20 cellular contexts compared by ENCODE assay signal in the genomic region with DNA sequence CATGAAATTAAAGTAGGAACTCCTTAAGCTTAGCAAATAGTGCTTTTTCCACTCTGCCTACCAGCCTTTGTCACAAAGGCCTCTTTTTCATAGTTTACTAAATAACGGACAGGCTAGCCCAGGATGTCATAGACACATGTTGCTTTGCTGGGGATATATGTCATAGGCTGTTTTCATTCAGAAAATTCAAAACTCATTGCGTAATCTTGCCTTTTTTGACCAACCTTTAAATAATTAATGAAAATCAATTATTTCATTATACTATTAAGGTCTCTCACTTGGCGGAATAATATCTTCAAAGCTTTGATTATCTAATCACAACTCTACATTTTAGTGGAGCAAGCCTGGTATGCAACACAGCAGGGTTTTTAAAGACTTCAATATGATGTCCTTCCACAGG.
DNase-seq lines count a peak whose midpoint lies in the region; ATAC-seq, FAIRE-seq and TF ChIP-seq lines count a peak whose summit lies in the region.
"Had no signal": no experiment of that assay in that cellular context is flagged by ENCODE, and none has a peak within 500 bp of the region (broad histone marks: within the 10 kb centered on the region; RNA-seq: fewer than 3 reads in every experiment).

No MANE protein-coding gene starts in this region.

- in situ Hi-C loops in HepG2 (cut with HindIII; ENCODE audit: extremely low pct_ligation_motif_present, low pct_unique_long_range_greater_than_20kb) (no loop called here), K562 (cut with MboI) (no loop called here)

- H4K20me1 ChIP-seq in HepG2 (ENCODE audit: insufficient read depth, low read length) (no peaks in the 10 kb centered on the region), K562 (replicated peaks; ENCODE audit: control insufficient read depth, insufficient read depth, low read length) (no peaks in the 10 kb centered on the region)
- H4K20me1 ChIP-seq: BLaER1 treated with 17β-estradiol and CSF1 and Interleukin-3, amounts not matched to agents 10 nM and 100 nM had no signal

- BruUV-seq in HepG2 (replicated peaks; lab: Mats Ljungman, UMichigan) (no TSS peak), K562 (replicated peaks; lab: Mats Ljungman, UMichigan) (no TSS peak)

- H3K4me2 ChIP-seq in HepG2 (ENCODE audit: low read depth, low read length) (no peak overlapping the region), K562 (ENCODE audit: insufficient read depth, low read length) (no peak overlapping the region)
- H3K4me2 ChIP-seq: A549; BLaER1 treated with 17β-estradiol and CSF1 and Interleukin-3, amounts not matched to agents 10 nM and 100 nM had no signal

- H3K9ac ChIP-seq in HepG2 (ENCODE audit: insufficient read depth, low read depth, low read length) (no peak overlapping the region), K562 (ENCODE audit: insufficient read depth in 1 of 2, low read depth in 2 of 2, low read length in 2 of 2) (no peak overlapping the region)
- H3K9ac ChIP-seq: BLaER1 treated with 17β-estradiol and CSF1 and Interleukin-3, amounts not matched to agents 10 nM and 100 nM had no signal

- no peaks in the 10 kb centered on the region for H3K4me1 ChIP-seq in HepG2 (ENCODE audit: insufficient read depth, low read length)
- no peaks in the 10 kb centered on the region for H3K4me1 ChIP-seq in right lobe of liver
- H3K4me1 ChIP-seq in K562 (replicated peaks in 1 of 2; ENCODE audit: control insufficient read depth in 2 of 2, insufficient read depth in 2 of 2, low read length in 2 of 2) = no peaks in the 10 kb centered on the region
- no peaks in the 10 kb centered on the region for H3K4me1 ChIP-seq in lower lobe of right lung
- H3K4me1 ChIP-seq: A549; BLaER1 treated with 17β-estradiol and CSF1 and Interleukin-3, amounts not matched to agents 10 nM and 100 nM; Caco-2 had no signal

- intact Hi-C loops in HepG2 (cut with micrococcal nuclease; ENCODE audit: unreplicated experiment) (no loop called here), right lobe of liver (cut with DNase I) (no loop called here), K562 (cut with micrococcal nuclease) (no loop called here), lower lobe of right lung (cut with DNase I) (no loop called here)

- POLR2A ChIA-PET in HepG2 (lab: Yijun Ruan, JAX) (no interaction called here), K562 (lab: Yijun Ruan, JAX) (no interaction called here)

- TF ChIP-seq POLR2A in HepG2 (IDR thresholded peaks at IDR 0.05; ENCODE audit: insufficient read depth in 1 of 2, low read depth in 2 of 2, low read length in 2 of 2) = no peak
- no peak for TF ChIP-seq POLR2A in right lobe of liver (IDR thresholded peaks at IDR 0.05)
- TF ChIP-seq POLR2A in K562 (conservative IDR thresholded peaks at IDR 0.05) = no peak

- TF ChIP-seq EP300 in HepG2 (IDR thresholded peaks at IDR 0.05; ENCODE audit: low read depth in 2 of 2, low read length in 2 of 2) (no peak), HepG2 (CRISPR knock-in tag; IDR thresholded peaks at IDR 0.05; ENCODE audit: borderline replicate concordance) (no peak), K562 (IDR thresholded peaks at IDR 0.05; ENCODE audit: low read length) (no peak)

- no peak for TF ChIP-seq CTCF in HepG2 (CRISPR knock-in tag; IDR thresholded peaks at IDR 0.05)
- no peak for TF ChIP-seq CTCF in right lobe of liver (IDR thresholded peaks at IDR 0.05)
- no peak for TF ChIP-seq CTCF in K562 (IDR thresholded peaks at IDR 0.05 in 2 of 3, conservative IDR thresholded peaks at IDR 0.05 in 1 of 3; ENCODE audit: insufficient read depth in 2 of 3, low read depth in 1 of 3, low read length in 3 of 3)
- no peak for TF ChIP-seq CTCF in lower lobe of right lung (IDR thresholded peaks at IDR 0.05)

- WGBS in HepG2 (ENCODE audit: low lambda C conversion rate) = 13% methylated on average over 3 of the region's 3 CpGs
- WGBS in right lobe of liver (ENCODE audit: insufficient coverage, low coverage, low lambda C conversion rate, missing lambda C conversion rate) = 63% methylated on average over 3 of the region's 3 CpGs
- WGBS in K562 (ENCODE audit: insufficient coverage, low coverage, missing lambda C conversion rate) = 32% methylated on average over 3 of the region's 3 CpGs

- no peaks in the 10 kb centered on the region for H3K9me1 ChIP-seq in K562 (ENCODE audit: control insufficient read depth, insufficient read depth, low read length)

- no peak for TF ChIP-seq RAD21 in HepG2 (CRISPR knock-in tag; IDR thresholded peaks at IDR 0.05)
- no peak for TF ChIP-seq RAD21 in K562 (CRISPR knock-in tag; conservative IDR thresholded peaks at IDR 0.05 in 1 of 2, IDR thresholded peaks at IDR 0.05 in 1 of 2)

- no peak for ATAC-seq in HepG2
- no peak for ATAC-seq in right lobe of liver
- ATAC-seq in K562 = no peak
- ATAC-seq in lower lobe of right lung = no peak
- ATAC-seq in HG02678 (IDR thresholded peaks at IDR 0.05; ENCODE audit: unreplicated experiment) = no peak
- ATAC-seq: A549; CD8-positive, alpha-beta T cell had no signal

- FAIRE-seq in HepG2 (lab: Jason Lieb, UNC) (no peak), K562 (lab: Jason Lieb, UNC) (no peak)
- FAIRE-seq: A549, D721Med, G401.6, GM12891, GM19239 had no signal

- DNase-seq in HepG2 (ENCODE audit: low spot score) (no peak), right lobe of liver (no peak), K562 (ENCODE audit: extremely low read depth in 1 of 4, low spot score in 3 of 4) (no peak), lower lobe of right lung (no peak)
- DNase-seq: AML-193; Caco-2; Calu3; CD4-positive, alpha-beta T cell; CD8-positive, alpha-beta T cell; DMS79 treated with DMSO at 0.1 percent for 48 hours; GF-D8 had no signal

- H3K4me3 ChIP-seq in HepG2 (replicated peaks in 1 of 3; ENCODE audit: insufficient read depth in 1 of 3, low read depth in 2 of 3, low read length in 3 of 3) (no peak overlapping the region), right lobe of liver (no peak overlapping the region), K562 (no peak overlapping the region), lower lobe of right lung (no peak overlapping the region)
- H3K4me3 ChIP-seq: A549; BLaER1 treated with 17β-estradiol and CSF1 and Interleukin-3, amounts not matched to agents 10 nM and 100 nM had no signal

- H3K27ac ChIP-seq in HepG2 (ENCODE audit: extremely low read length, insufficient read depth, low read length) (no peak overlapping the region), right lobe of liver (no peak overlapping the region), K562 (ENCODE audit: extremely low read depth, low read depth, low read length) (no peak overlapping the region), lower lobe of right lung (no peak overlapping the region)
- H3K27ac ChIP-seq: 22Rv1; A549; BLaER1 treated with 17β-estradiol and CSF1 and Interleukin-3, amounts not matched to agents 10 nM and 100 nM; C4-2B had no signal

- no peaks in the 10 kb centered on the region for H3K27me3 ChIP-seq in HepG2 (ENCODE audit: control insufficient read depth in 1 of 2, insufficient read depth in 2 of 2, low read length in 2 of 2)
- H3K27me3 ChIP-seq in right lobe of liver = no peaks in the 10 kb centered on the region
- no peaks in the 10 kb centered on the region for H3K27me3 ChIP-seq in K562 (ENCODE audit: control insufficient read depth in 2 of 2, insufficient read depth in 2 of 2, low read length in 2 of 2)
- H3K27me3 ChIP-seq in lower lobe of right lung (ENCODE audit: low read depth) = no peaks in the 10 kb centered on the region
- H3K27me3 ChIP-seq: BLaER1 treated with 17β-estradiol and CSF1 and Interleukin-3, amounts not matched to agents 10 nM and 100 nM had no signal

- peaks cover 34% of the 10 kb centered on the region for H3K9me3 ChIP-seq in HepG2 (ENCODE audit: low read length)
- H3K9me3 ChIP-seq in right lobe of liver = no peaks in the 10 kb centered on the region
- H3K9me3 ChIP-seq in K562 (replicated peaks; ENCODE audit: control insufficient read depth, insufficient read depth, low read depth, low read length) = peaks cover 3% of the 10 kb centered on the region; the same call in 1 of the 2 replicates
- no peaks in the 10 kb centered on the region for H3K9me3 ChIP-seq in lower lobe of right lung
- H3K9me3 ChIP-seq: BLaER1 treated with 17β-estradiol and CSF1 and Interleukin-3, amounts not matched to agents 10 nM and 100 nM; Caco-2 had no signal

- CTCF ChIA-PET in HepG2 (lab: Yijun Ruan, JAX; ENCODE audit: low intra/inter-chr PET ratio, low total read pairs) = no interaction called here
- CTCF ChIA-PET in K562 (lab: Yijun Ruan, JAX; ENCODE audit: low intra/inter-chr PET ratio) = no interaction called here

- H2AFZ ChIP-seq in HepG2 (ENCODE audit: low read length) = no peak overlapping the region
- H2AFZ ChIP-seq in K562 (ENCODE audit: low read depth, low read length) = no peak overlapping the region

- H3K79me2 ChIP-seq in HepG2 (ENCODE audit: insufficient read depth, low read length) (no peaks in the 10 kb centered on the region), K562 (ENCODE audit: control insufficient read depth, insufficient read depth, low read length) (no peaks in the 10 kb centered on the region)

- H3K36me3 ChIP-seq in HepG2 (replicated peaks in 1 of 2; ENCODE audit: control insufficient read depth in 1 of 2, insufficient read depth in 2 of 2, low read length in 2 of 2) (no peaks in the 10 kb centered on the region), right lobe of liver (no peaks in the 10 kb centered on the region), K562 (ENCODE audit: control insufficient read depth, insufficient read depth, low read length) (no peaks in the 10 kb centered on the region), lower lobe of right lung (no peaks in the 10 kb centered on the region)
- H3K36me3 ChIP-seq: BLaER1 treated with 17β-estradiol and CSF1 and Interleukin-3, amounts not matched to agents 10 nM and 100 nM had no signal

TF ChIP-seq in HepG2, 621 proteins besides CTCF, POLR2A, EP300 and RAD21:
- TF ChIP-seq CEBPB (IDR thresholded peaks at IDR 0.05; ENCODE audit: borderline replicate concordance, low read depth, low read length) (peak; percentile 62; the same call in 1 of the 2 replicates), ZNF207 (IDR thresholded peaks at IDR 0.05; ENCODE audit: borderline replicate concordance) (no peak)

TF ChIP-seq in K562, 482 proteins besides CTCF, POLR2A, EP300 and RAD21:
- no peak for TF ChIP-seq CEBPG (CRISPR knock-in tag; IDR thresholded peaks at IDR 0.05)
- peak in 1 of 2 experiments; percentile 81; a peak in 2 of 4 replicates for TF ChIP-seq CEBPG (tag; conservative IDR thresholded peaks at IDR 0.05 in 1 of 2, IDR thresholded peaks at IDR 0.05 in 1 of 2)
- no peak for TF ChIP-seq ETV5 (CRISPR knock-in tag; IDR thresholded peaks at IDR 0.05; ENCODE audit: low read depth)
- peak; percentile 71 for TF ChIP-seq CEBPB (tag; IDR thresholded peaks at IDR 0.05)
TF ChIP-seq in K562: peak in this region for 2.
